Comparison of ENCODE assay signal across 1 cellular context in the genomic region with DNA sequence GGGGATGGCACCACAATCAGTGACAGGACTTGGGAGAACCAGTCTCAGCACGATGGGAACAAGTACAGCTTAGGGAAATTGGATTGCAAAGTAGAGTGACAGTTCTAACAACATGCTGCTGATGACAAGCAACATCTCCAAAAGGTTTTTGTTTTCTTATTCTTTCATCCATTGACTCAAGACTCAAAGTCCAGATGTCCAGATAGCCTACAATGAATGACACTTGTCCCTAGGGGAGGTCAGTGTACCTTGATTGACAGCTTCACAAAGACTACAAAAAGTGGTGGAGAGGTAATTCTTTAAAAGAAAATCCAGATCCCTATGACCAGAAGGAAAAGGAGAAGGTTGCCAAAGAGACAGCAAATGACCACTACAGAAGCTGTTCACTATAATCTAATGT.
A peak's percentile ranks its signal among the peaks of the same experiment; 100 is the strongest.
TF ChIP-seq lines count a peak whose summit lies in the region.

No MANE protein-coding gene starts in this region.

TF ChIP-seq in HepG2, 621 proteins besides CTCF, POLR2A, EP300 and RAD21 (continued from another document and continues in another):
- TF ChIP-seq, protein P1, sequence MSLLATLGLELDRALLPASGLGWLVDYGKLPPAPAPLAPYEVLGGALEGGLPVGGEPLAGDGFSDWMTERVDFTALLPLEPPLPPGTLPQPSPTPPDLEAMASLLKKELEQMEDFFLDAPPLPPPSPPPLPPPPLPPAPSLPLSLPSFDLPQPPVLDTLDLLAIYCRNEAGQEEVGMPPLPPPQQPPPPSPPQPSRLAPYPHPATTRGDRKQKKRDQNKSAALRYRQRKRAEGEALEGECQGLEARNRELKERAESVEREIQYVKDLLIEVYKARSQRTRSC (CRISPR knock-in tag; IDR thresholded peaks at IDR 0.05; ENCODE audit: low read depth) = no peak
- no peak for TF ChIP-seq ATF7-NPFF (CRISPR knock-in tag; IDR thresholded peaks at IDR 0.05; ENCODE audit: low read depth)
- TF ChIP-seq, protein P2, sequence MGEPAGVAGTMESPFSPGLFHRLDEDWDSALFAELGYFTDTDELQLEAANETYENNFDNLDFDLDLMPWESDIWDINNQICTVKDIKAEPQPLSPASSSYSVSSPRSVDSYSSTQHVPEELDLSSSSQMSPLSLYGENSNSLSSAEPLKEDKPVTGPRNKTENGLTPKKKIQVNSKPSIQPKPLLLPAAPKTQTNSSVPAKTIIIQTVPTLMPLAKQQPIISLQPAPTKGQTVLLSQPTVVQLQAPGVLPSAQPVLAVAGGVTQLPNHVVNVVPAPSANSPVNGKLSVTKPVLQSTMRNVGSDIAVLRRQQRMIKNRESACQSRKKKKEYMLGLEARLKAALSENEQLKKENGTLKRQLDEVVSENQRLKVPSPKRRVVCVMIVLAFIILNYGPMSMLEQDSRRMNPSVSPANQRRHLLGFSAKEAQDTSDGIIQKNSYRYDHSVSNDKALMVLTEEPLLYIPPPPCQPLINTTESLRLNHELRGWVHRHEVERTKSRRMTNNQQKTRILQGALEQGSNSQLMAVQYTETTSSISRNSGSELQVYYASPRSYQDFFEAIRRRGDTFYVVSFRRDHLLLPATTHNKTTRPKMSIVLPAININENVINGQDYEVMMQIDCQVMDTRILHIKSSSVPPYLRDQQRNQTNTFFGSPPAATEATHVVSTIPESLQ (CRISPR knock-in tag; conservative IDR thresholded peaks at IDR 0.05) = no peak
- no peak for TF ChIP-seq PHF5A (CRISPR knock-in tag; IDR thresholded peaks at IDR 0.05; ENCODE audit: low read depth, unreplicated experiment)
- no peak for TF ChIP-seq ZNF788 (CRISPR knock-in tag; IDR thresholded peaks at IDR 0.05; ENCODE audit: borderline replicate concordance)
- TF ChIP-seq ZNF724P (CRISPR knock-in tag; IDR thresholded peaks at IDR 0.05; ENCODE audit: borderline replicate concordance) = no peak
- TF ChIP-seq ZNF282 (IDR thresholded peaks at IDR 0.05; ENCODE audit: partially characterized antibody) = no peak
- TF ChIP-seq HMG20A (CRISPR knock-in tag; IDR thresholded peaks at IDR 0.05; ENCODE audit: borderline replicate concordance) = peak; percentile 51; the same call in 1 of the 2 replicates
- peak; percentile 68; the same call in 1 of the 2 replicates for TF ChIP-seq MEIS2 (CRISPR knock-in tag; IDR thresholded peaks at IDR 0.05)
- TF ChIP-seq PCBP2 (optimal IDR thresholded peaks at IDR 0.05; ENCODE audit: low read depth, low read length, poor library complexity, severe bottlenecking) = no peak
- TF ChIP-seq MTA1 (CRISPR knock-in tag; IDR thresholded peaks at IDR 0.05; ENCODE audit: borderline replicate concordance) = no peak
- TF ChIP-seq SOX6 (IDR thresholded peaks at IDR 0.05) = no peak
- TF ChIP-seq SOX6 (CRISPR knock-in tag; IDR thresholded peaks at IDR 0.05) = peak; percentile 84
- TF ChIP-seq ZNF879 (CRISPR knock-in tag; IDR thresholded peaks at IDR 0.05) = no peak
- no peak for TF ChIP-seq RAD51 (IDR thresholded peaks at IDR 0.05; ENCODE audit: borderline replicate concordance)
- TF ChIP-seq ZNF644 (CRISPR knock-in tag; IDR thresholded peaks at IDR 0.05; ENCODE audit: low read depth) = peak; percentile 78
- no peak for TF ChIP-seq ZNF549 (CRISPR knock-in tag; IDR thresholded peaks at IDR 0.05)
- no peak for TF ChIP-seq ZNF143 (CRISPR knock-in tag; IDR thresholded peaks at IDR 0.05)
- TF ChIP-seq MXI1 (IDR thresholded peaks at IDR 0.05; ENCODE audit: borderline replicate concordance, low read depth, low read length) = no peak
- TF ChIP-seq, protein P3, sequence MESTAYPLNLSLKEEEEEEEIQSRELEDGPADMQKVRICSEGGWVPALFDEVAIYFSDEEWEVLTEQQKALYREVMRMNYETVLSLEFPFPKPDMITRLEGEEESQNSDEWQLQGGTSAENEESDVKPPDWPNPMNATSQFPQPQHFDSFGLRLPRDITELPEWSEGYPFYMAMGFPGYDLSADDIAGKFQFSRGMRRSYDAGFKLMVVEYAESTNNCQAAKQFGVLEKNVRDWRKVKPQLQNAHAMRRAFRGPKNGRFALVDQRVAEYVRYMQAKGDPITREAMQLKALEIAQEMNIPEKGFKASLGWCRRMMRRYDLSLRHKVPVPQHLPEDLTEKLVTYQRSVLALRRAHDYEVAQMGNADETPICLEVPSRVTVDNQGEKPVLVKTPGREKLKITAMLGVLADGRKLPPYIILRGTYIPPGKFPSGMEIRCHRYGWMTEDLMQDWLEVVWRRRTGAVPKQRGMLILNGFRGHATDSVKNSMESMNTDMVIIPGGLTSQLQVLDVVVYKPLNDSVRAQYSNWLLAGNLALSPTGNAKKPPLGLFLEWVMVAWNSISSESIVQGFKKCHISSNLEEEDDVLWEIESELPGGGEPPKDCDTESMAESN (CRISPR knock-in tag; conservative IDR thresholded peaks at IDR 0.05) = no peak
- TF ChIP-seq RXRB (CRISPR knock-in tag; IDR thresholded peaks at IDR 0.05; ENCODE audit: borderline replicate concordance) = peak; percentile 53
- TF ChIP-seq, protein P4, sequence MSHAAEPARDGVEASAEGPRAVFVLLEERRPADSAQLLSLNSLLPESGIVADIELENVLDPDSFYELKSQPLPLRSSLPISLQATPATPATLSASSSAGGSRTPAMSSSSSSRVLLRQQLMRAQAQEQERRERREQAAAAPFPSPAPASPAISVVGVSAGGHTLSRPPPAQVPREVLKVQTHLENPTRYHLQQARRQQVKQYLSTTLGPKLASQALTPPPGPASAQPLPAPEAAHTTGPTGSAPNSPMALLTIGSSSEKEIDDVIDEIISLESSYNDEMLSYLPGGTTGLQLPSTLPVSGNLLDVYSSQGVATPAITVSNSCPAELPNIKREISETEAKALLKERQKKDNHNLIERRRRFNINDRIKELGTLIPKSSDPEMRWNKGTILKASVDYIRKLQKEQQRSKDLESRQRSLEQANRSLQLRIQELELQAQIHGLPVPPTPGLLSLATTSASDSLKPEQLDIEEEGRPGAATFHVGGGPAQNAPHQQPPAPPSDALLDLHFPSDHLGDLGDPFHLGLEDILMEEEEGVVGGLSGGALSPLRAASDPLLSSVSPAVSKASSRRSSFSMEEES (CRISPR knock-in tag; IDR thresholded peaks at IDR 0.05) = no peak
- TF ChIP-seq, protein P5, sequence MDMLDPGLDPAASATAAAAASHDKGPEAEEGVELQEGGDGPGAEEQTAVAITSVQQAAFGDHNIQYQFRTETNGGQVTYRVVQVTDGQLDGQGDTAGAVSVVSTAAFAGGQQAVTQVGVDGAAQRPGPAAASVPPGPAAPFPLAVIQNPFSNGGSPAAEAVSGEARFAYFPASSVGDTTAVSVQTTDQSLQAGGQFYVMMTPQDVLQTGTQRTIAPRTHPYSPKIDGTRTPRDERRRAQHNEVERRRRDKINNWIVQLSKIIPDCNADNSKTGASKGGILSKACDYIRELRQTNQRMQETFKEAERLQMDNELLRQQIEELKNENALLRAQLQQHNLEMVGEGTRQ (IDR thresholded peaks at IDR 0.05; ENCODE audit: low read depth, low read length) = no peak
- TF ChIP-seq, protein P5 (CRISPR knock-in tag; IDR thresholded peaks at IDR 0.05; ENCODE audit: borderline replicate concordance) = no peak
- TF ChIP-seq SSRP1 (CRISPR knock-in tag; IDR thresholded peaks at IDR 0.05) = no peak
- no peak for TF ChIP-seq ZNF674 (CRISPR knock-in tag; IDR thresholded peaks at IDR 0.05; ENCODE audit: low read depth)
- no peak for TF ChIP-seq ZC3H13 (CRISPR knock-in tag; IDR thresholded peaks at IDR 0.05)
- peak; percentile 65 for TF ChIP-seq GATAD2A (CRISPR knock-in tag; IDR thresholded peaks at IDR 0.05)
- TF ChIP-seq, protein P6, sequence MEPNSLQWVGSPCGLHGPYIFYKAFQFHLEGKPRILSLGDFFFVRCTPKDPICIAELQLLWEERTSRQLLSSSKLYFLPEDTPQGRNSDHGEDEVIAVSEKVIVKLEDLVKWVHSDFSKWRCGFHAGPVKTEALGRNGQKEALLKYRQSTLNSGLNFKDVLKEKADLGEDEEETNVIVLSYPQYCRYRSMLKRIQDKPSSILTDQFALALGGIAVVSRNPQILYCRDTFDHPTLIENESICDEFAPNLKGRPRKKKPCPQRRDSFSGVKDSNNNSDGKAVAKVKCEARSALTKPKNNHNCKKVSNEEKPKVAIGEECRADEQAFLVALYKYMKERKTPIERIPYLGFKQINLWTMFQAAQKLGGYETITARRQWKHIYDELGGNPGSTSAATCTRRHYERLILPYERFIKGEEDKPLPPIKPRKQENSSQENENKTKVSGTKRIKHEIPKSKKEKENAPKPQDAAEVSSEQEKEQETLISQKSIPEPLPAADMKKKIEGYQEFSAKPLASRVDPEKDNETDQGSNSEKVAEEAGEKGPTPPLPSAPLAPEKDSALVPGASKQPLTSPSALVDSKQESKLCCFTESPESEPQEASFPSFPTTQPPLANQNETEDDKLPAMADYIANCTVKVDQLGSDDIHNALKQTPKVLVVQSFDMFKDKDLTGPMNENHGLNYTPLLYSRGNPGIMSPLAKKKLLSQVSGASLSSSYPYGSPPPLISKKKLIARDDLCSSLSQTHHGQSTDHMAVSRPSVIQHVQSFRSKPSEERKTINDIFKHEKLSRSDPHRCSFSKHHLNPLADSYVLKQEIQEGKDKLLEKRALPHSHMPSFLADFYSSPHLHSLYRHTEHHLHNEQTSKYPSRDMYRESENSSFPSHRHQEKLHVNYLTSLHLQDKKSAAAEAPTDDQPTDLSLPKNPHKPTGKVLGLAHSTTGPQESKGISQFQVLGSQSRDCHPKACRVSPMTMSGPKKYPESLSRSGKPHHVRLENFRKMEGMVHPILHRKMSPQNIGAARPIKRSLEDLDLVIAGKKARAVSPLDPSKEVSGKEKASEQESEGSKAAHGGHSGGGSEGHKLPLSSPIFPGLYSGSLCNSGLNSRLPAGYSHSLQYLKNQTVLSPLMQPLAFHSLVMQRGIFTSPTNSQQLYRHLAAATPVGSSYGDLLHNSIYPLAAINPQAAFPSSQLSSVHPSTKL (CRISPR knock-in tag; IDR thresholded peaks at IDR 0.05) = peak; percentile 80
- TF ChIP-seq, protein P7, sequence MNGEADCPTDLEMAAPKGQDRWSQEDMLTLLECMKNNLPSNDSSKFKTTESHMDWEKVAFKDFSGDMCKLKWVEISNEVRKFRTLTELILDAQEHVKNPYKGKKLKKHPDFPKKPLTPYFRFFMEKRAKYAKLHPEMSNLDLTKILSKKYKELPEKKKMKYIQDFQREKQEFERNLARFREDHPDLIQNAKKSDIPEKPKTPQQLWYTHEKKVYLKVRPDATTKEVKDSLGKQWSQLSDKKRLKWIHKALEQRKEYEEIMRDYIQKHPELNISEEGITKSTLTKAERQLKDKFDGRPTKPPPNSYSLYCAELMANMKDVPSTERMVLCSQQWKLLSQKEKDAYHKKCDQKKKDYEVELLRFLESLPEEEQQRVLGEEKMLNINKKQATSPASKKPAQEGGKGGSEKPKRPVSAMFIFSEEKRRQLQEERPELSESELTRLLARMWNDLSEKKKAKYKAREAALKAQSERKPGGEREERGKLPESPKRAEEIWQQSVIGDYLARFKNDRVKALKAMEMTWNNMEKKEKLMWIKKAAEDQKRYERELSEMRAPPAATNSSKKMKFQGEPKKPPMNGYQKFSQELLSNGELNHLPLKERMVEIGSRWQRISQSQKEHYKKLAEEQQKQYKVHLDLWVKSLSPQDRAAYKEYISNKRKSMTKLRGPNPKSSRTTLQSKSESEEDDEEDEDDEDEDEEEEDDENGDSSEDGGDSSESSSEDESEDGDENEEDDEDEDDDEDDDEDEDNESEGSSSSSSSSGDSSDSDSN (CRISPR knock-in tag; IDR thresholded peaks at IDR 0.05) = no peak
- TF ChIP-seq, protein P8, sequence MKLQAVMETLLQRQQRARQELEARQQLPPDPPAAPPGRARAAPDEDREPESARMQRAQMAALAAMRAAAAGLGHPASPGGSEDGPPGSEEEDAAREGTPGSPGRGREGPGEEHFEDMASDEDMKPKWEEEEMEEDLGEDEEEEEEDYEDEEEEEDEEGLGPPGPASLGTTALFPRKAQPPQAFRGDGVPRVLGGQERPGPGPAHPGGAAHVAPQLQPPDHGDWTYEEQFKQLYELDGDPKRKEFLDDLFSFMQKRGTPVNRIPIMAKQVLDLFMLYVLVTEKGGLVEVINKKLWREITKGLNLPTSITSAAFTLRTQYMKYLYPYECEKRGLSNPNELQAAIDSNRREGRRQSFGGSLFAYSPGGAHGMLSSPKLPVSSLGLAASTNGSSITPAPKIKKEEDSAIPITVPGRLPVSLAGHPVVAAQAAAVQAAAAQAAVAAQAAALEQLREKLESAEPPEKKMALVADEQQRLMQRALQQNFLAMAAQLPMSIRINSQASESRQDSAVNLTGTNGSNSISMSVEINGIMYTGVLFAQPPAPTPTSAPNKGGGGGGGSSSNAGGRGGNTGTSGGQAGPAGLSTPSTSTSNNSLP (IDR thresholded peaks at IDR 0.05; ENCODE audit: low read depth, low read length) = no peak
- TF ChIP-seq, protein P9, sequence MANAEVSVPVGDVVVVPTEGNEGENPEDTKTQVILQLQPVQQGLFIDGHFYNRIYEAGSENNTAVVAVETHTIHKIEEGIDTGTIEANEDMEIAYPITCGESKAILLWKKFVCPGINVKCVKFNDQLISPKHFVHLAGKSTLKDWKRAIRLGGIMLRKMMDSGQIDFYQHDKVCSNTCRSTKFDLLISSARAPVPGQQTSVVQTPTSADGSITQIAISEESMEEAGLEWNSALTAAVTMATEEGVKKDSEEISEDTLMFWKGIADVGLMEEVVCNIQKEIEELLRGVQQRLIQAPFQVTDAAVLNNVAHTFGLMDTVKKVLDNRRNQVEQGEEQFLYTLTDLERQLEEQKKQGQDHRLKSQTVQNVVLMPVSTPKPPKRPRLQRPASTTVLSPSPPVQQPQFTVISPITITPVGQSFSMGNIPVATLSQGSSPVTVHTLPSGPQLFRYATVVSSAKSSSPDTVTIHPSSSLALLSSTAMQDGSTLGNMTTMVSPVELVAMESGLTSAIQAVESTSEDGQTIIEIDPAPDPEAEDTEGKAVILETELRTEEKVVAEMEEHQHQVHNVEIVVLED (CRISPR knock-in tag; IDR thresholded peaks at IDR 0.05; ENCODE audit: borderline replicate concordance) = no peak
- TF ChIP-seq, protein P10, sequence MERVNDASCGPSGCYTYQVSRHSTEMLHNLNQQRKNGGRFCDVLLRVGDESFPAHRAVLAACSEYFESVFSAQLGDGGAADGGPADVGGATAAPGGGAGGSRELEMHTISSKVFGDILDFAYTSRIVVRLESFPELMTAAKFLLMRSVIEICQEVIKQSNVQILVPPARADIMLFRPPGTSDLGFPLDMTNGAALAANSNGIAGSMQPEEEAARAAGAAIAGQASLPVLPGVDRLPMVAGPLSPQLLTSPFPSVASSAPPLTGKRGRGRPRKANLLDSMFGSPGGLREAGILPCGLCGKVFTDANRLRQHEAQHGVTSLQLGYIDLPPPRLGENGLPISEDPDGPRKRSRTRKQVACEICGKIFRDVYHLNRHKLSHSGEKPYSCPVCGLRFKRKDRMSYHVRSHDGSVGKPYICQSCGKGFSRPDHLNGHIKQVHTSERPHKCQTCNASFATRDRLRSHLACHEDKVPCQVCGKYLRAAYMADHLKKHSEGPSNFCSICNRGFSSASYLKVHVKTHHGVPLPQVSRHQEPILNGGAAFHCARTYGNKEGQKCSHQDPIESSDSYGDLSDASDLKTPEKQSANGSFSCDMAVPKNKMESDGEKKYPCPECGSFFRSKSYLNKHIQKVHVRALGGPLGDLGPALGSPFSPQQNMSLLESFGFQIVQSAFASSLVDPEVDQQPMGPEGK (CRISPR knock-in tag; IDR thresholded peaks at IDR 0.05) = no peak
- TF ChIP-seq MLLT10 (CRISPR knock-in tag; IDR thresholded peaks at IDR 0.05) = no peak
- no peak for TF ChIP-seq ZNF460 (CRISPR knock-in tag; IDR thresholded peaks at IDR 0.05; ENCODE audit: borderline replicate concordance)
